ENCODE assay signal across 20 cellular contexts in the genomic region with DNA sequence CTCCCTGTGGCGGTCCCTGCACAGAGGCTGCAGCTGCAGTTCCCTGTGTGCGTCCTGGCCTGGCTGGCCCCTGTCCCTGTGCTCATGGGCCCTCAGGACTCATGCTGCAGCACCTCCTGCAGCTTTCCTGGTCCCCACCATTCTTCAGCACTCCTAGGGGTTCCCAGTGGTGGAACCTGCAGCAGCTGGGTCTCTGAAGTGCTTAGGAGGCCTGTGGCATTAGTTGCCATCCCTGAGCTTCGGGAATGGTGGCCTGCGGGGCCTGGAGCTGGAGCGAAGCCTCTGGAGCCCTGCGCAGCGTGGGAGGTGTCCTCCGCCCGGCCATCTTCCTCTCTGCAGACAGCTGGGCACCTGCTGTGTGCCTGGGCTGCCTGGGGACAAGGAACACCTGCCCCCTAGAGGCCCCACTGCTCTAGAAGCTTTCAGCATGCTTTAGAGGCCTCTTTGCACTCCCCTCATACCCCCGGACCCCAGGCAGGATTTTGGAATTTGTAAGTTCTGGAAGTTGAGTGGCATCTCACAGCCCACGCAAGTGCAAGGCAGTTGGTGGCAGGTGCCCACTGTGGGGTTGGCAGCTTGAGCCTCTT. TPM values are rescaled to one million over a fixed set of nuclear protein-coding genes. Genes with fewer than 3 reads are reported as not detected.
A peak's percentile ranks its signal among the peaks of the same experiment; 100 is the strongest.
DNase-seq lines count a peak whose midpoint lies in the region; ATAC-seq and TF ChIP-seq lines count a peak whose summit lies in the region.
"Had no signal": no experiment of that assay in that cellular context is flagged by ENCODE, and none has a peak within 500 bp of the region (broad histone marks: within the 10 kb centered on the region; RNA-seq: fewer than 3 reads in every experiment).

No MANE protein-coding gene starts in this region.

- no peak overlapping the region for H3K4me3 ChIP-seq in GM12864 (ENCODE audit: low read depth, low read length)
- H3K4me3 ChIP-seq in LNCaP clone FGC (ENCODE audit: low read depth, low read length): no peak overlapping the region
- H3K4me3 ChIP-seq in brain microvascular endothelial cell (ENCODE audit: low read depth, low read length): no peak overlapping the region
- no peak overlapping the region for H3K4me3 ChIP-seq in osteoblast (ENCODE audit: insufficient read depth, low read length)
- H3K4me3 ChIP-seq in HAP-1: no peak overlapping the region
- H3K4me3 ChIP-seq: breast epithelium, gastrocnemius medialis, lower lobe of right lung, ovary, tibial nerve had no signal

- DNase-seq in GM12864 (ENCODE audit: low read depth) (no peak), LNCaP clone FGC (ENCODE audit: low read depth) (no peak), brain microvascular endothelial cell (no peak), osteoblast (ENCODE audit: insufficient read length, low spot score, missing footprints) (no peak), kidney tubule cell (ENCODE audit: low spot score) (no peak), retina (no peak), HAP-1 (ENCODE audit: low spot score in 2 of 2) (no peak)
- DNase-seq: activated CD4-positive, alpha-beta T cell treated with anti-CD3 and anti-CD28 coated beads, Interleukin-2, amount 10 ng/mL, durations not matched to agents 7 days and 5 days; activated naive CD4-positive, alpha-beta T cell treated with anti-CD3 and anti-CD28 coated beads, Interleukin-2, amount 10 ng/mL, durations not matched to agents 7 days and 5 days; activated T-cell treated with anti-CD3 and anti-CD28 coated beads for 4 hours; effector CD4-positive, alpha-beta T cell; gastrocnemius medialis; lower lobe of right lung; MM.1S; NCI-H2081; NCI-H524 treated with DMSO at 0.1 percent for 48 hours; ovary had no signal

- H3K27ac ChIP-seq in brain microvascular endothelial cell (no peak overlapping the region), osteoblast (ENCODE audit: low read depth, low read length) (peak overlapping the region; percentile 64)
- H3K27ac ChIP-seq: ovary had no signal

- H3K4me1 ChIP-seq in osteoblast (ENCODE audit: insufficient read depth, low read length) (peaks cover 29% of the 10 kb centered on the region), HAP-1 (no peaks in the 10 kb centered on the region)

- TF ChIP-seq CTCF in GM12864 (IDR thresholded peaks at IDR 0.05; ENCODE audit: low read depth, low read length, missing control alignments) (peak; percentile 27), LNCaP clone FGC (IDR thresholded peaks at IDR 0.05; ENCODE audit: control insufficient read depth, extremely low read depth, insufficient read depth) (0 out of 2 replicates have a peak, but pooled peaks have one; percentile 17), brain microvascular endothelial cell (IDR thresholded peaks at IDR 0.05; ENCODE audit: low read depth, low read length, missing control alignments) (peak; percentile 40), osteoblast (IDR thresholded peaks at IDR 0.05; ENCODE audit: extremely low read depth, low read depth, low read length) (peak; percentile 10)

- no peak overlapping the region for H3K4me2 ChIP-seq in osteoblast (ENCODE audit: insufficient read depth, low read length)

- peaks cover 98% of the 10 kb centered on the region for H3K79me2 ChIP-seq in osteoblast (ENCODE audit: insufficient read depth, low read length)

- H3K9me3 ChIP-seq in osteoblast (ENCODE audit: low read depth, low read length): no peaks in the 10 kb centered on the region
- no peaks in the 10 kb centered on the region for H3K9me3 ChIP-seq in HAP-1
- H3K9me3 ChIP-seq: breast epithelium, gastrocnemius medialis, lower lobe of right lung, ovary, tibial nerve had no signal

- ATAC-seq in HG02870 (IDR thresholded peaks at IDR 0.05; ENCODE audit: unreplicated experiment): no peak
- ATAC-seq: gastrocnemius medialis had no signal

- no peak overlapping the region for H2AFZ ChIP-seq in osteoblast (ENCODE audit: low read length)

- H3K36me3 ChIP-seq in brain microvascular endothelial cell (replicated peaks) (peaks cover 3% of the 10 kb centered on the region), osteoblast (ENCODE audit: insufficient read depth, low read length) (peaks cover 6% of the 10 kb centered on the region), HAP-1 (replicated peaks) (peaks cover 3% of the 10 kb centered on the region)
- H3K36me3 ChIP-seq: breast epithelium, gastrocnemius medialis, ovary had no signal

- peaks cover 63% of the 10 kb centered on the region for H4K20me1 ChIP-seq in osteoblast (ENCODE audit: insufficient read depth, low read length)

- in situ Hi-C loops in brain microvascular endothelial cell (cut with HindIII; ENCODE audit: low pct_ligation_motif_present, low sequenced_read_pairs): no loop called here
- in situ Hi-C loops in HAP-1 (cut with MboI; ENCODE audit: low sequenced_read_pairs): no loop called here

- H3K27me3 ChIP-seq in brain microvascular endothelial cell (replicated peaks) (no peaks in the 10 kb centered on the region), osteoblast (ENCODE audit: insufficient read depth, low read length) (no peaks in the 10 kb centered on the region), HAP-1 (ENCODE audit: low read depth) (no peaks in the 10 kb centered on the region)
- H3K27me3 ChIP-seq: breast epithelium, gastrocnemius medialis, ovary, tibial nerve had no signal

RNA-seq across cellular contexts. Expression of a gene that starts 13.1 kb away (rescaled TPM):
- 91.3 and 107 TPM in 2 replicates for total RNA-seq in osteoblast
